ENCODE assay signal across 1 cellular context in the genomic region with DNA sequence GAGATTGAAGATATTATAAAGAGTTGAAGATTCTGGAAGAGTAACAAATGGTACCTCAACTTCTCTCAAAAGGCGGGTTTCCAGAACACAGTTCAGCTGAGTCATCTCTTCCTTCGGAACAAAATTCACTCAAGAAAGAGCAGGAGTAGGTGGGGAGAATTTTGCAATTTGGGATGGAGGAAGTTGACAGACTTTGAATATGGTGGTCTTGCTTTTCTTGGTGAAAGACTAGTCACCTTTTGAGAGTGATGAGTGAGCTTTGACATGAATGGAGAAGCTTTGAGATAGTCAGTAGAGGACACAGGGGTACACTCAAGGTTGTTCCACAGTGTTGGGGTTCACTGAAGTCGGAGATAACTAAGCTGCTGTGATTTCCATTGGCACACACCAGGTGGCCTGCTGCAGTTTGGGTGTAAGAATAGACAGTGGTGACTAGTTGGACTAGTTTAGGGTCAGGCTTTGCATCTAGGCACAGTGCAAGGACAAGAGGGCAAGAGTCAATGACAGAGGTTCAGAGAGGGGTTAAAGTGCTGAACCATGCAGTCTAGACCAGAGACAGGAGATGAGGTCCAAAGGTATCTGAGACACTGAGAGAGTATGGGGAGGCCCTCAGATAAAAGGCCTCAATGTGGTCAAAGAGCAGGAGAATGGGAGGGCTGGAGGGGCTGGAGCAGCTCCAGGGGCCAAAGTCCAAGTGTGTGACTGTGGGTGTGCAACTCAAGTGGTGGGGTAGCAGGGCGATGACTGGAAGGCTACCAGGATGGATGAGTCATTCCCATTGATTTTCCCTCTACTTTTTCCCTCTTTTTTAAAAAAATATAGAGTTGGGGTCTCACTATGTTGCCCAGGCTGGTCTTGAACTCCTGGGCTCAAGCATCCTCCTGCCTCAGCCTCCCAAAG.
TF ChIP-seq lines count a peak whose summit lies in the region.

No MANE protein-coding gene starts in this region.

TF ChIP-seq in HepG2, 621 proteins besides CTCF, POLR2A, EP300 and RAD21 (continued from another document and continues in another):
- TF ChIP-seq ZNF350 (CRISPR knock-in tag; IDR thresholded peaks at IDR 0.05; ENCODE audit: borderline replicate concordance, low read depth) = peak; percentile 89; the same call in 1 of the 2 replicates
- TF ChIP-seq GABPA (IDR thresholded peaks at IDR 0.05; ENCODE audit: low read depth, low read length) = no peak
- peak; percentile 68 for TF ChIP-seq GABPA (CRISPR knock-in tag; IDR thresholded peaks at IDR 0.05; ENCODE audit: low read depth)
- TF ChIP-seq, protein P1, sequence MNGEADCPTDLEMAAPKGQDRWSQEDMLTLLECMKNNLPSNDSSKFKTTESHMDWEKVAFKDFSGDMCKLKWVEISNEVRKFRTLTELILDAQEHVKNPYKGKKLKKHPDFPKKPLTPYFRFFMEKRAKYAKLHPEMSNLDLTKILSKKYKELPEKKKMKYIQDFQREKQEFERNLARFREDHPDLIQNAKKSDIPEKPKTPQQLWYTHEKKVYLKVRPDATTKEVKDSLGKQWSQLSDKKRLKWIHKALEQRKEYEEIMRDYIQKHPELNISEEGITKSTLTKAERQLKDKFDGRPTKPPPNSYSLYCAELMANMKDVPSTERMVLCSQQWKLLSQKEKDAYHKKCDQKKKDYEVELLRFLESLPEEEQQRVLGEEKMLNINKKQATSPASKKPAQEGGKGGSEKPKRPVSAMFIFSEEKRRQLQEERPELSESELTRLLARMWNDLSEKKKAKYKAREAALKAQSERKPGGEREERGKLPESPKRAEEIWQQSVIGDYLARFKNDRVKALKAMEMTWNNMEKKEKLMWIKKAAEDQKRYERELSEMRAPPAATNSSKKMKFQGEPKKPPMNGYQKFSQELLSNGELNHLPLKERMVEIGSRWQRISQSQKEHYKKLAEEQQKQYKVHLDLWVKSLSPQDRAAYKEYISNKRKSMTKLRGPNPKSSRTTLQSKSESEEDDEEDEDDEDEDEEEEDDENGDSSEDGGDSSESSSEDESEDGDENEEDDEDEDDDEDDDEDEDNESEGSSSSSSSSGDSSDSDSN (CRISPR knock-in tag; IDR thresholded peaks at IDR 0.05) = 0 out of 2 replicates have a peak, but pooled peaks have one; percentile 20
- peak; percentile 62 for TF ChIP-seq ZNF670 (CRISPR knock-in tag; IDR thresholded peaks at IDR 0.05; ENCODE audit: borderline replicate concordance)
- no peak for TF ChIP-seq ARNT (IDR thresholded peaks at IDR 0.05)
- peak; percentile 100 for TF ChIP-seq ESRRA (CRISPR knock-in tag; IDR thresholded peaks at IDR 0.05; ENCODE audit: low read depth)
- 0 out of 2 replicates have a peak, but pooled peaks have one; percentile 53 for TF ChIP-seq ZNF784 (CRISPR knock-in tag; IDR thresholded peaks at IDR 0.05; ENCODE audit: borderline replicate concordance)
- peak; percentile 75 for TF ChIP-seq ZNF629 (CRISPR knock-in tag; conservative IDR thresholded peaks at IDR 0.05)
- 0 out of 2 replicates have a peak, but pooled peaks have one; percentile 32 for TF ChIP-seq NFKB2 (CRISPR knock-in tag; IDR thresholded peaks at IDR 0.05; ENCODE audit: borderline replicate concordance)
- TF ChIP-seq U2AF2 (IDR thresholded peaks at IDR 0.05; ENCODE audit: low read depth, low read length) = 0 out of 2 replicates have a peak, but pooled peaks have one; percentile 51
- peak; percentile 93 for TF ChIP-seq IRF9 (CRISPR knock-in tag; IDR thresholded peaks at IDR 0.05; ENCODE audit: borderline replicate concordance)
- TF ChIP-seq NCOA1 (CRISPR knock-in tag; IDR thresholded peaks at IDR 0.05) = peak; percentile 86
- peak; percentile 83 for TF ChIP-seq SOX13 (IDR thresholded peaks at IDR 0.05)
- TF ChIP-seq SOX13 (CRISPR knock-in tag; conservative IDR thresholded peaks at IDR 0.05 in 1 of 2, IDR thresholded peaks at IDR 0.05 in 1 of 2) = peak in 1 of 2 experiments; percentile 80; a peak in 2 of 4 replicates
- TF ChIP-seq FOXA3 (CRISPR knock-in tag; IDR thresholded peaks at IDR 0.05) = peak; percentile 67
- 0 out of 2 replicates have a peak, but pooled peaks have one; percentile 56 for TF ChIP-seq SP4 (CRISPR knock-in tag; IDR thresholded peaks at IDR 0.05)
- TF ChIP-seq FOXP1 (IDR thresholded peaks at IDR 0.05) = no peak
- peak; percentile 55; the same call in 1 of the 2 replicates for TF ChIP-seq FOXP1 (CRISPR knock-in tag; IDR thresholded peaks at IDR 0.05)
- TF ChIP-seq KAT7 (CRISPR knock-in tag; IDR thresholded peaks at IDR 0.05; ENCODE audit: borderline replicate concordance) = peak; percentile 72; the same call in 1 of the 2 replicates
- peak; percentile 47; the same call in 1 of the 2 replicates for TF ChIP-seq ZNF430 (CRISPR knock-in tag; IDR thresholded peaks at IDR 0.05)
- TF ChIP-seq CBFB (CRISPR knock-in tag; IDR thresholded peaks at IDR 0.05) = 0 out of 2 replicates have a peak, but pooled peaks have one; percentile 51
- 0 out of 2 replicates have a peak, but pooled peaks have one; percentile 7 for TF ChIP-seq NFYB (CRISPR knock-in tag; IDR thresholded peaks at IDR 0.05)
- TF ChIP-seq ATF4 (CRISPR knock-in tag; IDR thresholded peaks at IDR 0.05) = peak in 1 of 2 experiments; percentile 68; a peak in 2 of 4 replicates
- no peak for TF ChIP-seq ZNF30 (CRISPR knock-in tag; IDR thresholded peaks at IDR 0.05)
- peak; percentile 92; the same call in 1 of the 2 replicates for TF ChIP-seq AHDC1 (CRISPR knock-in tag; IDR thresholded peaks at IDR 0.05; ENCODE audit: borderline replicate concordance)
- TF ChIP-seq ZNF574 (CRISPR knock-in tag; IDR thresholded peaks at IDR 0.05) = peak; percentile 83
- peak; percentile 93 for TF ChIP-seq ZBTB7A (CRISPR knock-in tag; IDR thresholded peaks at IDR 0.05)
- TF ChIP-seq, protein P2, sequence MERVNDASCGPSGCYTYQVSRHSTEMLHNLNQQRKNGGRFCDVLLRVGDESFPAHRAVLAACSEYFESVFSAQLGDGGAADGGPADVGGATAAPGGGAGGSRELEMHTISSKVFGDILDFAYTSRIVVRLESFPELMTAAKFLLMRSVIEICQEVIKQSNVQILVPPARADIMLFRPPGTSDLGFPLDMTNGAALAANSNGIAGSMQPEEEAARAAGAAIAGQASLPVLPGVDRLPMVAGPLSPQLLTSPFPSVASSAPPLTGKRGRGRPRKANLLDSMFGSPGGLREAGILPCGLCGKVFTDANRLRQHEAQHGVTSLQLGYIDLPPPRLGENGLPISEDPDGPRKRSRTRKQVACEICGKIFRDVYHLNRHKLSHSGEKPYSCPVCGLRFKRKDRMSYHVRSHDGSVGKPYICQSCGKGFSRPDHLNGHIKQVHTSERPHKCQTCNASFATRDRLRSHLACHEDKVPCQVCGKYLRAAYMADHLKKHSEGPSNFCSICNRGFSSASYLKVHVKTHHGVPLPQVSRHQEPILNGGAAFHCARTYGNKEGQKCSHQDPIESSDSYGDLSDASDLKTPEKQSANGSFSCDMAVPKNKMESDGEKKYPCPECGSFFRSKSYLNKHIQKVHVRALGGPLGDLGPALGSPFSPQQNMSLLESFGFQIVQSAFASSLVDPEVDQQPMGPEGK (CRISPR knock-in tag; IDR thresholded peaks at IDR 0.05) = peak; percentile 92
- TF ChIP-seq, protein P3, sequence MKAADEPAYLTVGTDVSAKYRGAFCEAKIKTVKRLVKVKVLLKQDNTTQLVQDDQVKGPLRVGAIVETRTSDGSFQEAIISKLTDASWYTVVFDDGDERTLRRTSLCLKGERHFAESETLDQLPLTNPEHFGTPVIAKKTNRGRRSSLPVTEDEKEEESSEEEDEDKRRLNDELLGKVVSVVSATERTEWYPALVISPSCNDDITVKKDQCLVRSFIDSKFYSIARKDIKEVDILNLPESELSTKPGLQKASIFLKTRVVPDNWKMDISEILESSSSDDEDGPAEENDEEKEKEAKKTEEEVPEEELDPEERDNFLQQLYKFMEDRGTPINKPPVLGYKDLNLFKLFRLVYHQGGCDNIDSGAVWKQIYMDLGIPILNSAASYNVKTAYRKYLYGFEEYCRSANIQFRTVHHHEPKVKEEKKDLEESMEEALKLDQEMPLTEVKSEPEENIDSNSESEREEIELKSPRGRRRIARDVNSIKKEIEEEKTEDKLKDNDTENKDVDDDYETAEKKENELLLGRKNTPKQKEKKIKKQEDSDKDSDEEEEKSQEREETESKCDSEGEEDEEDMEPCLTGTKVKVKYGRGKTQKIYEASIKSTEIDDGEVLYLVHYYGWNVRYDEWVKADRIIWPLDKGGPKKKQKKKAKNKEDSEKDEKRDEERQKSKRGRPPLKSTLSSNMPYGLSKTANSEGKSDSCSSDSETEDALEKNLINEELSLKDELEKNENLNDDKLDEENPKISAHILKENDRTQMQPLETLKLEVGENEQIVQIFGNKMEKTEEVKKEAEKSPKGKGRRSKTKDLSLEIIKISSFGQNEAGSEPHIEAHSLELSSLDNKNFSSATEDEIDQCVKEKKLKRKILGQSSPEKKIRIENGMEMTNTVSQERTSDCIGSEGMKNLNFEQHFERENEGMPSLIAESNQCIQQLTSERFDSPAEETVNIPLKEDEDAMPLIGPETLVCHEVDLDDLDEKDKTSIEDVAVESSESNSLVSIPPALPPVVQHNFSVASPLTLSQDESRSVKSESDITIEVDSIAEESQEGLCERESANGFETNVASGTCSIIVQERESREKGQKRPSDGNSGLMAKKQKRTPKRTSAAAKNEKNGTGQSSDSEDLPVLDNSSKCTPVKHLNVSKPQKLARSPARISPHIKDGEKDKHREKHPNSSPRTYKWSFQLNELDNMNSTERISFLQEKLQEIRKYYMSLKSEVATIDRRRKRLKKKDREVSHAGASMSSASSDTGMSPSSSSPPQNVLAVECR (CRISPR knock-in tag; IDR thresholded peaks at IDR 0.05; ENCODE audit: borderline replicate concordance) = peak; percentile 54; the same call in 1 of the 2 replicates
- 0 out of 2 replicates have a peak, but pooled peaks have one; percentile 71 for TF ChIP-seq ZNF850 (CRISPR knock-in tag; conservative IDR thresholded peaks at IDR 0.05)
